1 cellular context compared by ENCODE assay signal in the genomic region with DNA sequence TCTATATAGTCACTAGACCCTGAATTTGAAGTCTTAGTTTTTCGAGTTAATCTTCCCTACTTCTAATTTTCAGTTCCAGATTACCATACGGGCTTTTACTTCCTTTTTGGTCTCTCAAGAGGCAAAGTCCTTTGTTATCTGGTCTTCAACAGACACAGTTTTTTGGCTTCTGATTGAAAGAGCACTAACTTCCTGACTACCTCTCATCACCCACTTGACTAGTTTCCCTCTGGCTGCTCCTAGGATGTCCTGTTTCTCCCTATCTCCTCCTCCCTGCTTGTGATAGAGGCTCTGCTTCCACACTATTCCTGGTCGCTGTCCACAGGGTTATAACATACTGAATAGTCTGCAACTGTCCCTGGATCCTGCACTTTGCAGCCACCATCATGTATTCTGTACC.
A peak's percentile ranks its signal among the peaks of the same experiment; 100 is the strongest.
TF ChIP-seq lines count a peak whose summit lies in the region.

No MANE protein-coding gene starts in this region.

TF ChIP-seq in K562, 482 proteins besides CTCF, POLR2A, EP300 and RAD21 (continued from another document and continues in another):
- TF ChIP-seq SPI1 (IDR thresholded peaks at IDR 0.05; ENCODE audit: borderline replicate concordance, low read depth, low read length) (no peak), ZBTB1 (CRISPR knock-in tag; IDR thresholded peaks at IDR 0.05; ENCODE audit: borderline replicate concordance, low read depth) (no peak), SP2 (IDR thresholded peaks at IDR 0.05; ENCODE audit: extremely low read depth, low read depth, low read length, poor library complexity, severe bottlenecking) (no peak), KAT8 (IDR thresholded peaks at IDR 0.05; ENCODE audit: low read depth) (no peak), ZNF695 (CRISPR knock-in tag; IDR thresholded peaks at IDR 0.05) (no peak), TFAM (CRISPR knock-in tag; conservative IDR thresholded peaks at IDR 0.05) (no peak), HIVEP1 (CRISPR knock-in tag; IDR thresholded peaks at IDR 0.05) (no peak), U2AF1 (optimal IDR thresholded peaks at IDR 0.05; ENCODE audit: low read depth, low read length) (no peak), CHD2 (IDR thresholded peaks at IDR 0.05; ENCODE audit: low read depth, low read length) (no peak), FOXJ3 (CRISPR knock-in tag; IDR thresholded peaks at IDR 0.05) (no peak), TCF3 (CRISPR knock-in tag; IDR thresholded peaks at IDR 0.05) (peak; percentile 84), ILK (tag; IDR thresholded peaks at IDR 0.05; ENCODE audit: borderline replicate concordance, low read depth) (no peak), CHD1 (IDR thresholded peaks at IDR 0.05; ENCODE audit: low read length) (no peak), GTF2F1 (IDR thresholded peaks at IDR 0.05; ENCODE audit: low read depth, low read length) (no peak), ZBTB7A (IDR thresholded peaks at IDR 0.05; ENCODE audit: borderline replicate concordance, control insufficient read depth, low read depth, low read length) (no peak), CREBBP (IDR thresholded peaks at IDR 0.05; ENCODE audit: low read depth, low read length) (no peak), GABPB1 (CRISPR knock-in tag; IDR thresholded peaks at IDR 0.05) (no peak), LARP7 (IDR thresholded peaks at IDR 0.05) (no peak), GATAD2B (IDR thresholded peaks at IDR 0.05; ENCODE audit: borderline replicate concordance) (no peak), GATA2 (CRISPR knock-in tag; IDR thresholded peaks at IDR 0.05) (0 out of 2 replicates have a peak, but pooled peaks have one; percentile 22), KDM1A (IDR thresholded peaks at IDR 0.05) (peak; percentile 23 to 56; a peak in 3 of 4 replicates), SAFB (IDR thresholded peaks at IDR 0.05; ENCODE audit: borderline replicate concordance, low read depth, low read length) (no peak), ZNF175 (CRISPR knock-in tag; IDR thresholded peaks at IDR 0.05; ENCODE audit: low read depth) (no peak)
- TF ChIP-seq, protein P1, sequence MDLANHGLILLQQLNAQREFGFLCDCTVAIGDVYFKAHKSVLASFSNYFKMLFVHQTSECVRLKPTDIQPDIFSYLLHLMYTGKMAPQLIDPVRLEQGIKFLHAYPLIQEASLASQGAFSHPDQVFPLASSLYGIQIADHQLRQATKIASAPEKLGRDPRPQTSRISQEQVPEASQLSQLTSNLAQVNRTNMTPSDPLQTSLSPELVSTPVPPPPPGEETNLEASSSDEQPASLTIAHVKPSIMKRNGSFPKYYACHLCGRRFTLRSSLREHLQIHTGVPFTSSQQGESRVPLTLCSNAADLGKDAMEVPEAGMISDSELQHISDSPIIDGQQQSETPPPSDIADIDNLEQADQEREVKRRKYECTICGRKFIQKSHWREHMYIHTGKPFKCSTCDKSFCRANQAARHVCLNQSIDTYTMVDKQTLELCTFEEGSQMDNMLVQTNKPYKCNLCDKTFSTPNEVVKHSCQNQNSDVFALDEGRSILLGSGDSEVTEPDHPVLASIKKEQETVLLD (IDR thresholded peaks at IDR 0.05), result no peak
- TF ChIP-seq, protein P2, sequence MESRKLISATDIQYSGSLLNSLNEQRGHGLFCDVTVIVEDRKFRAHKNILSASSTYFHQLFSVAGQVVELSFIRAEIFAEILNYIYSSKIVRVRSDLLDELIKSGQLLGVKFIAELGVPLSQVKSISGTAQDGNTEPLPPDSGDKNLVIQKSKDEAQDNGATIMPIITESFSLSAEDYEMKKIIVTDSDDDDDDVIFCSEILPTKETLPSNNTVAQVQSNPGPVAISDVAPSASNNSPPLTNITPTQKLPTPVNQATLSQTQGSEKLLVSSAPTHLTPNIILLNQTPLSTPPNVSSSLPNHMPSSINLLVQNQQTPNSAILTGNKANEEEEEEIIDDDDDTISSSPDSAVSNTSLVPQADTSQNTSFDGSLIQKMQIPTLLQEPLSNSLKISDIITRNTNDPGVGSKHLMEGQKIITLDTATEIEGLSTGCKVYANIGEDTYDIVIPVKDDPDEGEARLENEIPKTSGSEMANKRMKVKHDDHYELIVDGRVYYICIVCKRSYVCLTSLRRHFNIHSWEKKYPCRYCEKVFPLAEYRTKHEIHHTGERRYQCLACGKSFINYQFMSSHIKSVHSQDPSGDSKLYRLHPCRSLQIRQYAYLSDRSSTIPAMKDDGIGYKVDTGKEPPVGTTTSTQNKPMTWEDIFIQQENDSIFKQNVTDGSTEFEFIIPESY (CRISPR knock-in tag; IDR thresholded peaks at IDR 0.05), result no peak
- TF ChIP-seq, protein P3, sequence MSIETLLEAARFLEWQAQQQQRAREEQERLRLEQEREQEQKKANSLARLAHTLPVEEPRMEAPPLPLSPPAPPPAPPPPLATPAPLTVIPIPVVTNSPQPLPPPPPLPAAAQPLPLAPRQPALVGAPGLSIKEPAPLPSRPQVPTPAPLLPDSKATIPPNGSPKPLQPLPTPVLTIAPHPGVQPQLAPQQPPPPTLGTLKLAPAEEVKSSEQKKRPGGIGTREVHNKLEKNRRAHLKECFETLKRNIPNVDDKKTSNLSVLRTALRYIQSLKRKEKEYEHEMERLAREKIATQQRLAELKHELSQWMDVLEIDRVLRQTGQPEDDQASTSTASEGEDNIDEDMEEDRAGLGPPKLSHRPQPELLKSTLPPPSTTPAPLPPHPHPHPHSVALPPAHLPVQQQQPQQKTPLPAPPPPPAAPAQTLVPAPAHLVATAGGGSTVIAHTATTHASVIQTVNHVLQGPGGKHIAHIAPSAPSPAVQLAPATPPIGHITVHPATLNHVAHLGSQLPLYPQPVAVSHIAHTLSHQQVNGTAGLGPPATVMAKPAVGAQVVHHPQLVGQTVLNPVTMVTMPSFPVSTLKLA (conservative IDR thresholded peaks at IDR 0.05), result no peak
- TF ChIP-seq, protein P4, sequence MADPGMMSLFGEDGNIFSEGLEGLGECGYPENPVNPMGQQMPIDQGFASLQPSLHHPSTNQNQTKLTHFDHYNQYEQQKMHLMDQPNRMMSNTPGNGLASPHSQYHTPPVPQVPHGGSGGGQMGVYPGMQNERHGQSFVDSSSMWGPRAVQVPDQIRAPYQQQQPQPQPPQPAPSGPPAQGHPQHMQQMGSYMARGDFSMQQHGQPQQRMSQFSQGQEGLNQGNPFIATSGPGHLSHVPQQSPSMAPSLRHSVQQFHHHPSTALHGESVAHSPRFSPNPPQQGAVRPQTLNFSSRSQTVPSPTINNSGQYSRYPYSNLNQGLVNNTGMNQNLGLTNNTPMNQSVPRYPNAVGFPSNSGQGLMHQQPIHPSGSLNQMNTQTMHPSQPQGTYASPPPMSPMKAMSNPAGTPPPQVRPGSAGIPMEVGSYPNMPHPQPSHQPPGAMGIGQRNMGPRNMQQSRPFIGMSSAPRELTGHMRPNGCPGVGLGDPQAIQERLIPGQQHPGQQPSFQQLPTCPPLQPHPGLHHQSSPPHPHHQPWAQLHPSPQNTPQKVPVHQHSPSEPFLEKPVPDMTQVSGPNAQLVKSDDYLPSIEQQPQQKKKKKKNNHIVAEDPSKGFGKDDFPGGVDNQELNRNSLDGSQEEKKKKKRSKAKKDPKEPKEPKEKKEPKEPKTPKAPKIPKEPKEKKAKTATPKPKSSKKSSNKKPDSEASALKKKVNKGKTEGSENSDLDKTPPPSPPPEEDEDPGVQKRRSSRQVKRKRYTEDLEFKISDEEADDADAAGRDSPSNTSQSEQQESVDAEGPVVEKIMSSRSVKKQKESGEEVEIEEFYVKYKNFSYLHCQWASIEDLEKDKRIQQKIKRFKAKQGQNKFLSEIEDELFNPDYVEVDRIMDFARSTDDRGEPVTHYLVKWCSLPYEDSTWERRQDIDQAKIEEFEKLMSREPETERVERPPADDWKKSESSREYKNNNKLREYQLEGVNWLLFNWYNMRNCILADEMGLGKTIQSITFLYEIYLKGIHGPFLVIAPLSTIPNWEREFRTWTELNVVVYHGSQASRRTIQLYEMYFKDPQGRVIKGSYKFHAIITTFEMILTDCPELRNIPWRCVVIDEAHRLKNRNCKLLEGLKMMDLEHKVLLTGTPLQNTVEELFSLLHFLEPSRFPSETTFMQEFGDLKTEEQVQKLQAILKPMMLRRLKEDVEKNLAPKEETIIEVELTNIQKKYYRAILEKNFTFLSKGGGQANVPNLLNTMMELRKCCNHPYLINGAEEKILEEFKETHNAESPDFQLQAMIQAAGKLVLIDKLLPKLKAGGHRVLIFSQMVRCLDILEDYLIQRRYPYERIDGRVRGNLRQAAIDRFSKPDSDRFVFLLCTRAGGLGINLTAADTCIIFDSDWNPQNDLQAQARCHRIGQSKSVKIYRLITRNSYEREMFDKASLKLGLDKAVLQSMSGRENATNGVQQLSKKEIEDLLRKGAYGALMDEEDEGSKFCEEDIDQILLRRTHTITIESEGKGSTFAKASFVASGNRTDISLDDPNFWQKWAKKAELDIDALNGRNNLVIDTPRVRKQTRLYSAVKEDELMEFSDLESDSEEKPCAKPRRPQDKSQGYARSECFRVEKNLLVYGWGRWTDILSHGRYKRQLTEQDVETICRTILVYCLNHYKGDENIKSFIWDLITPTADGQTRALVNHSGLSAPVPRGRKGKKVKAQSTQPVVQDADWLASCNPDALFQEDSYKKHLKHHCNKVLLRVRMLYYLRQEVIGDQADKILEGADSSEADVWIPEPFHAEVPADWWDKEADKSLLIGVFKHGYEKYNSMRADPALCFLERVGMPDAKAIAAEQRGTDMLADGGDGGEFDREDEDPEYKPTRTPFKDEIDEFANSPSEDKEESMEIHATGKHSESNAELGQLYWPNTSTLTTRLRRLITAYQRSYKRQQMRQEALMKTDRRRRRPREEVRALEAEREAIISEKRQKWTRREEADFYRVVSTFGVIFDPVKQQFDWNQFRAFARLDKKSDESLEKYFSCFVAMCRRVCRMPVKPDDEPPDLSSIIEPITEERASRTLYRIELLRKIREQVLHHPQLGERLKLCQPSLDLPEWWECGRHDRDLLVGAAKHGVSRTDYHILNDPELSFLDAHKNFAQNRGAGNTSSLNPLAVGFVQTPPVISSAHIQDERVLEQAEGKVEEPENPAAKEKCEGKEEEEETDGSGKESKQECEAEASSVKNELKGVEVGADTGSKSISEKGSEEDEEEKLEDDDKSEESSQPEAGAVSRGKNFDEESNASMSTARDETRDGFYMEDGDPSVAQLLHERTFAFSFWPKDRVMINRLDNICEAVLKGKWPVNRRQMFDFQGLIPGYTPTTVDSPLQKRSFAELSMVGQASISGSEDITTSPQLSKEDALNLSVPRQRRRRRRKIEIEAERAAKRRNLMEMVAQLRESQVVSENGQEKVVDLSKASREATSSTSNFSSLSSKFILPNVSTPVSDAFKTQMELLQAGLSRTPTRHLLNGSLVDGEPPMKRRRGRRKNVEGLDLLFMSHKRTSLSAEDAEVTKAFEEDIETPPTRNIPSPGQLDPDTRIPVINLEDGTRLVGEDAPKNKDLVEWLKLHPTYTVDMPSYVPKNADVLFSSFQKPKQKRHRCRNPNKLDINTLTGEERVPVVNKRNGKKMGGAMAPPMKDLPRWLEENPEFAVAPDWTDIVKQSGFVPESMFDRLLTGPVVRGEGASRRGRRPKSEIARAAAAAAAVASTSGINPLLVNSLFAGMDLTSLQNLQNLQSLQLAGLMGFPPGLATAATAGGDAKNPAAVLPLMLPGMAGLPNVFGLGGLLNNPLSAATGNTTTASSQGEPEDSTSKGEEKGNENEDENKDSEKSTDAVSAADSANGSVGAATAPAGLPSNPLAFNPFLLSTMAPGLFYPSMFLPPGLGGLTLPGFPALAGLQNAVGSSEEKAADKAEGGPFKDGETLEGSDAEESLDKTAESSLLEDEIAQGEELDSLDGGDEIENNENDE (IDR thresholded peaks at IDR 0.05; ENCODE audit: low read depth, low read length), result no peak
- TF ChIP-seq, protein P5, sequence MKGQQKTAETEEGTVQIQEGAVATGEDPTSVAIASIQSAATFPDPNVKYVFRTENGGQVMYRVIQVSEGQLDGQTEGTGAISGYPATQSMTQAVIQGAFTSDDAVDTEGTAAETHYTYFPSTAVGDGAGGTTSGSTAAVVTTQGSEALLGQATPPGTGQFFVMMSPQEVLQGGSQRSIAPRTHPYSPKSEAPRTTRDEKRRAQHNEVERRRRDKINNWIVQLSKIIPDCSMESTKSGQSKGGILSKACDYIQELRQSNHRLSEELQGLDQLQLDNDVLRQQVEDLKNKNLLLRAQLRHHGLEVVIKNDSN (CRISPR knock-in tag; IDR thresholded peaks at IDR 0.05), result no peak
- TF ChIP-seq, protein P6, sequence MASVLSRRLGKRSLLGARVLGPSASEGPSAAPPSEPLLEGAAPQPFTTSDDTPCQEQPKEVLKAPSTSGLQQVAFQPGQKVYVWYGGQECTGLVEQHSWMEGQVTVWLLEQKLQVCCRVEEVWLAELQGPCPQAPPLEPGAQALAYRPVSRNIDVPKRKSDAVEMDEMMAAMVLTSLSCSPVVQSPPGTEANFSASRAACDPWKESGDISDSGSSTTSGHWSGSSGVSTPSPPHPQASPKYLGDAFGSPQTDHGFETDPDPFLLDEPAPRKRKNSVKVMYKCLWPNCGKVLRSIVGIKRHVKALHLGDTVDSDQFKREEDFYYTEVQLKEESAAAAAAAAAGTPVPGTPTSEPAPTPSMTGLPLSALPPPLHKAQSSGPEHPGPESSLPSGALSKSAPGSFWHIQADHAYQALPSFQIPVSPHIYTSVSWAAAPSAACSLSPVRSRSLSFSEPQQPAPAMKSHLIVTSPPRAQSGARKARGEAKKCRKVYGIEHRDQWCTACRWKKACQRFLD (CRISPR knock-in tag; IDR thresholded peaks at IDR 0.05), result no peak
- TF ChIP-seq, protein P7, sequence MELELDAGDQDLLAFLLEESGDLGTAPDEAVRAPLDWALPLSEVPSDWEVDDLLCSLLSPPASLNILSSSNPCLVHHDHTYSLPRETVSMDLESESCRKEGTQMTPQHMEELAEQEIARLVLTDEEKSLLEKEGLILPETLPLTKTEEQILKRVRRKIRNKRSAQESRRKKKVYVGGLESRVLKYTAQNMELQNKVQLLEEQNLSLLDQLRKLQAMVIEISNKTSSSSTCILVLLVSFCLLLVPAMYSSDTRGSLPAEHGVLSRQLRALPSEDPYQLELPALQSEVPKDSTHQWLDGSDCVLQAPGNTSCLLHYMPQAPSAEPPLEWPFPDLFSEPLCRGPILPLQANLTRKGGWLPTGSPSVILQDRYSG (tag; conservative IDR thresholded peaks at IDR 0.05; ENCODE audit: low read depth), result no peak
- TF ChIP-seq, protein P8, sequence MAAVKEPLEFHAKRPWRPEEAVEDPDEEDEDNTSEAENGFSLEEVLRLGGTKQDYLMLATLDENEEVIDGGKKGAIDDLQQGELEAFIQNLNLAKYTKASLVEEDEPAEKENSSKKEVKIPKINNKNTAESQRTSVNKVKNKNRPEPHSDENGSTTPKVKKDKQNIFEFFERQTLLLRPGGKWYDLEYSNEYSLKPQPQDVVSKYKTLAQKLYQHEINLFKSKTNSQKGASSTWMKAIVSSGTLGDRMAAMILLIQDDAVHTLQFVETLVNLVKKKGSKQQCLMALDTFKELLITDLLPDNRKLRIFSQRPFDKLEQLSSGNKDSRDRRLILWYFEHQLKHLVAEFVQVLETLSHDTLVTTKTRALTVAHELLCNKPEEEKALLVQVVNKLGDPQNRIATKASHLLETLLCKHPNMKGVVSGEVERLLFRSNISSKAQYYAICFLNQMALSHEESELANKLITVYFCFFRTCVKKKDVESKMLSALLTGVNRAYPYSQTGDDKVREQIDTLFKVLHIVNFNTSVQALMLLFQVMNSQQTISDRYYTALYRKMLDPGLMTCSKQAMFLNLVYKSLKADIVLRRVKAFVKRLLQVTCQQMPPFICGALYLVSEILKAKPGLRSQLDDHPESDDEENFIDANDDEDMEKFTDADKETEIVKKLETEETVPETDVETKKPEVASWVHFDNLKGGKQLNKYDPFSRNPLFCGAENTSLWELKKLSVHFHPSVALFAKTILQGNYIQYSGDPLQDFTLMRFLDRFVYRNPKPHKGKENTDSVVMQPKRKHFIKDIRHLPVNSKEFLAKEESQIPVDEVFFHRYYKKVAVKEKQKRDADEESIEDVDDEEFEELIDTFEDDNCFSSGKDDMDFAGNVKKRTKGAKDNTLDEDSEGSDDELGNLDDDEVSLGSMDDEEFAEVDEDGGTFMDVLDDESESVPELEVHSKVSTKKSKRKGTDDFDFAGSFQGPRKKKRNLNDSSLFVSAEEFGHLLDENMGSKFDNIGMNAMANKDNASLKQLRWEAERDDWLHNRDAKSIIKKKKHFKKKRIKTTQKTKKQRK (IDR thresholded peaks at IDR 0.05; ENCODE audit: borderline replicate concordance, low read depth, low read length), result no peak
